Comparison of ENCODE assay signal across 25 cellular contexts in the genomic region with DNA sequence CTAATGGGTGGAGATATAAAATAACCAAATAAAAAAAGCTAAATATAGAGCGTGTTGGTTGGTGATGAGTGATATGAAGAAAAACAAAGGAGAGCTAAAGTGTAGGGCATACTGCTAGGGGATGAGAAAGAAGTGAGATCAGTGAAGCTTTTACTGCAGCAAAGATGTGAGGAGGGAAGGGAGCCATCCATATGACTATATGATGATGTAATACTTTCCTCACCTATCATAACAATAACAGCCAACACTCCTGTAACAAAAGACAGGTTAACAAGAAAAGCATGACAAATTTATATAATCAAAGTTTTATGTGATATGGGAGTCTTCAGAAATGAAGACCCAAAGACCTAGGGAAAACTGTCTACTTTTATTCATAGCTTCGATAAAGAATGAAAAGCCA. TPM values are rescaled to one million over a fixed set of nuclear protein-coding genes. Genes with fewer than 3 reads are reported as not detected.
"Had no signal": no experiment of that assay in that cellular context is flagged by ENCODE, and none has a peak within 500 bp of the region (broad histone marks: within the 10 kb centered on the region; RNA-seq: fewer than 3 reads in every experiment).

No MANE protein-coding gene starts in this region.

- DNase-seq: activated CD4-positive, alpha-beta T cell treated with anti-CD3 and anti-CD28 coated beads for 4 hours; activated CD4-positive, alpha-beta T cell treated with anti-CD3 and anti-CD28 coated beads, Interleukin-2, amount 50 U/mL, for 48 hours; activated CD4-positive, CD25-positive, alpha-beta regulatory T cell; activated CD8-positive, alpha-beta memory T cell treated with anti-CD3 and anti-CD28 coated beads, Interleukin-2, amount 50 U/mL, for 48 hours; activated naive CD4-positive, alpha-beta T cell; activated naive CD8-positive, alpha-beta T cell treated with anti-CD3 and anti-CD28 coated beads for 36 hours; activated T-cell treated with anti-CD3 and anti-CD28 coated beads, Interleukin-2, amount 50 U/mL, for 4 hours; effector CD4-positive, alpha-beta T cell; gastrocnemius medialis; head of caudate nucleus; left cardiac atrium; naive thymus-derived CD8-positive, alpha-beta T cell; sigmoid colon; stimulated activated CD4-positive, alpha-beta T cell treated with anti-CD3 and anti-CD28 coated beads, Interleukin-2, amount 100 ng/mL, for 48 hours; stimulated activated CD8-positive, alpha-beta memory T cell treated with anti-CD3 and anti-CD28 coated beads, Interleukin-4, amount 100 ng/mL, for 48 hours; stimulated activated naive B cell treated with anti-CD40 and anti-IgM and Interleukin-4, amounts not matched to agents 10 μg/mL and 1 μg/mL and 100 μg/mL, for 72 hours; T-helper 17 cell; transverse colon; uterus had no signal

- H3K4me1 Mint-ChIP-seq: memory B cell; naive thymus-derived CD8-positive, alpha-beta T cell; neural progenitor cell; stimulated activated naive B cell treated with anti-CD40 and anti-IgM and Interleukin-4, amounts not matched to agents 10 μg/mL and 1 μg/mL and 100 μg/mL, for 72 hours; T-helper 17 cell had no signal

- H3K36me3 ChIP-seq: gastrocnemius medialis, neural progenitor cell, sigmoid colon, transverse colon, uterus had no signal

- ATAC-seq: gastrocnemius medialis; left cardiac atrium; naive thymus-derived CD8-positive, alpha-beta T cell; stimulated activated naive B cell treated with anti-CD40 and anti-IgM and Interleukin-4, amounts not matched to agents 10 μg/mL and 1 μg/mL and 100 μg/mL, for 72 hours; T-helper 17 cell had no signal

- H3K4me3 Mint-ChIP-seq: activated naive CD8-positive, alpha-beta T cell treated with anti-CD3 and anti-CD28 coated beads for 36 hours; activated T-cell treated with anti-CD3 and anti-CD28 coated beads, Interleukin-2, amount 50 U/mL, for 4 hours; dendritic cell treated with granulocyte-macrophage colony-stimulating factor and Interleukin-4, amounts not matched to agents 40 ng/mL and 50 ng/mL, for 4 days; memory B cell; naive thymus-derived CD8-positive, alpha-beta T cell; neural progenitor cell; stimulated activated naive B cell treated with anti-CD40 and anti-IgM and Interleukin-4, amounts not matched to agents 10 μg/mL and 1 μg/mL and 100 μg/mL, for 72 hours; T-helper 17 cell had no signal

- H3K9ac ChIP-seq: neural progenitor cell had no signal

- H3K27me3 Mint-ChIP-seq: dendritic cell treated with granulocyte-macrophage colony-stimulating factor and Interleukin-4, amounts not matched to agents 40 ng/mL and 50 ng/mL, for 4 days; memory B cell; stimulated activated naive B cell treated with anti-CD40 and anti-IgM and Interleukin-4, amounts not matched to agents 10 μg/mL and 1 μg/mL and 100 μg/mL, for 72 hours; T-helper 17 cell had no signal

- H3K4me1 ChIP-seq: gastrocnemius medialis, neural progenitor cell, sigmoid colon, transverse colon, uterus had no signal

- H3K27ac ChIP-seq: gastrocnemius medialis, neural progenitor cell, sigmoid colon, transverse colon had no signal

- H3K27me3 ChIP-seq: gastrocnemius medialis, neural progenitor cell, sigmoid colon, transverse colon, uterus had no signal

- H3K9me3 ChIP-seq: gastrocnemius medialis, sigmoid colon, transverse colon, uterus had no signal

- H3K4me2 ChIP-seq: neural progenitor cell had no signal

- H2AFZ ChIP-seq: neural progenitor cell had no signal

- H3K36me3 Mint-ChIP-seq: activated naive CD8-positive, alpha-beta T cell treated with anti-CD3 and anti-CD28 coated beads for 36 hours; memory B cell; naive thymus-derived CD8-positive, alpha-beta T cell; neural progenitor cell; stimulated activated naive B cell treated with anti-CD40 and anti-IgM and Interleukin-4, amounts not matched to agents 10 μg/mL and 1 μg/mL and 100 μg/mL, for 72 hours had no signal

- H3K27ac Mint-ChIP-seq: activated naive CD8-positive, alpha-beta T cell treated with anti-CD3 and anti-CD28 coated beads for 36 hours; activated T-helper 2 cell treated with anti-CD3 and anti-CD28 coated beads, Interferon-gamma antibody, Interleukin-2, Interleukin-4, amounts not matched to agents 10 μg/mL and 5 μg/mL and 100 μg/mL, durations not matched to agents 14 hours and 24 hours and 36 hours; dendritic cell treated with granulocyte-macrophage colony-stimulating factor and Interleukin-4, amounts not matched to agents 40 ng/mL and 50 ng/mL, for 4 days; memory B cell; naive thymus-derived CD8-positive, alpha-beta T cell; neural progenitor cell; stimulated activated naive B cell treated with anti-CD40 and anti-IgM and Interleukin-4, amounts not matched to agents 10 μg/mL and 1 μg/mL and 100 μg/mL, for 72 hours; T-helper 17 cell had no signal

- H3K9me3 Mint-ChIP-seq: activated naive CD8-positive, alpha-beta T cell treated with anti-CD3 and anti-CD28 coated beads for 36 hours; neural progenitor cell had no signal

- H3K4me3 ChIP-seq: gastrocnemius medialis, neural progenitor cell, sigmoid colon, transverse colon, uterus had no signal

RNA-seq across cellular contexts. Expression of gene LRFN5, which starts 57.4 kb away (rescaled TPM):
- total RNA-seq: activated CD8-positive, alpha-beta memory T cell treated with anti-CD3 and anti-CD28 coated beads for 36 hours; activated naive CD8-positive, alpha-beta T cell treated with anti-CD3 and anti-CD28 coated beads for 36 hours; activated T-helper 2 cell treated with anti-CD3 and anti-CD28 coated beads, Interferon-gamma antibody, Interleukin-2, Interleukin-4, amounts not matched to agents 10 μg/mL and 5 μg/mL and 100 μg/mL, durations not matched to agents 14 hours and 24 hours and 36 hours; chondrocyte; naive thymus-derived CD8-positive, alpha-beta T cell; T-helper 17 cell had no signal
- polyA plus RNA-seq: naive thymus-derived CD8-positive, alpha-beta T cell had no signal
